In genomic region chr5:150436141-150436680, GRCh38 we compare ENCODE assay signal across 1 cellular context.
TF ChIP-seq lines count a peak whose summit lies in the region.

No MANE protein-coding gene starts in this region.

TF ChIP-seq in GM12878, 131 proteins besides CTCF, POLR2A, EP300 and RAD21 (continued from another document and continues in another):
- TF ChIP-seq, protein P1, sequence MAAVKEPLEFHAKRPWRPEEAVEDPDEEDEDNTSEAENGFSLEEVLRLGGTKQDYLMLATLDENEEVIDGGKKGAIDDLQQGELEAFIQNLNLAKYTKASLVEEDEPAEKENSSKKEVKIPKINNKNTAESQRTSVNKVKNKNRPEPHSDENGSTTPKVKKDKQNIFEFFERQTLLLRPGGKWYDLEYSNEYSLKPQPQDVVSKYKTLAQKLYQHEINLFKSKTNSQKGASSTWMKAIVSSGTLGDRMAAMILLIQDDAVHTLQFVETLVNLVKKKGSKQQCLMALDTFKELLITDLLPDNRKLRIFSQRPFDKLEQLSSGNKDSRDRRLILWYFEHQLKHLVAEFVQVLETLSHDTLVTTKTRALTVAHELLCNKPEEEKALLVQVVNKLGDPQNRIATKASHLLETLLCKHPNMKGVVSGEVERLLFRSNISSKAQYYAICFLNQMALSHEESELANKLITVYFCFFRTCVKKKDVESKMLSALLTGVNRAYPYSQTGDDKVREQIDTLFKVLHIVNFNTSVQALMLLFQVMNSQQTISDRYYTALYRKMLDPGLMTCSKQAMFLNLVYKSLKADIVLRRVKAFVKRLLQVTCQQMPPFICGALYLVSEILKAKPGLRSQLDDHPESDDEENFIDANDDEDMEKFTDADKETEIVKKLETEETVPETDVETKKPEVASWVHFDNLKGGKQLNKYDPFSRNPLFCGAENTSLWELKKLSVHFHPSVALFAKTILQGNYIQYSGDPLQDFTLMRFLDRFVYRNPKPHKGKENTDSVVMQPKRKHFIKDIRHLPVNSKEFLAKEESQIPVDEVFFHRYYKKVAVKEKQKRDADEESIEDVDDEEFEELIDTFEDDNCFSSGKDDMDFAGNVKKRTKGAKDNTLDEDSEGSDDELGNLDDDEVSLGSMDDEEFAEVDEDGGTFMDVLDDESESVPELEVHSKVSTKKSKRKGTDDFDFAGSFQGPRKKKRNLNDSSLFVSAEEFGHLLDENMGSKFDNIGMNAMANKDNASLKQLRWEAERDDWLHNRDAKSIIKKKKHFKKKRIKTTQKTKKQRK (IDR thresholded peaks at IDR 0.05; ENCODE audit: low read depth, low read length) = no peak
- TF ChIP-seq NFYA (IDR thresholded peaks at IDR 0.05; ENCODE audit: borderline replicate concordance, low read depth, low read length) (no peak), PKNOX1 (IDR thresholded peaks at IDR 0.05) (peak; percentile 52; the same call in 1 of the 2 replicates), EED (IDR thresholded peaks at IDR 0.05; ENCODE audit: low read depth) (0 out of 2 replicates have a peak, but pooled peaks have one; percentile 44), CREB1 (IDR thresholded peaks at IDR 0.05; ENCODE audit: low read depth) (no peak), TARDBP (IDR thresholded peaks at IDR 0.05; ENCODE audit: borderline replicate concordance) (no peak), ZNF207 (IDR thresholded peaks at IDR 0.05; ENCODE audit: borderline replicate concordance) (no peak), WRNIP1 (IDR thresholded peaks at IDR 0.05; ENCODE audit: borderline replicate concordance, low read depth, low read length) (no peak), MLLT1 (IDR thresholded peaks at IDR 0.05) (peak; percentile 36; the same call in 1 of the 2 replicates), LARP7 (IDR thresholded peaks at IDR 0.05) (peak; percentile 79), SMC3 (IDR thresholded peaks at IDR 0.05; ENCODE audit: borderline replicate concordance, low read length) (peak; percentile 92), NRF1 (conservative IDR thresholded peaks at IDR 0.05; ENCODE audit: low read depth, low read length) (no peak), CREM (IDR thresholded peaks at IDR 0.05; ENCODE audit: low read depth) (no peak), SKIL (IDR thresholded peaks at IDR 0.05; ENCODE audit: low read depth, poor library complexity, severe bottlenecking) (no peak), REST (IDR thresholded peaks at IDR 0.05; ENCODE audit: low read depth, low read length) (no peak), GATAD2B (conservative IDR thresholded peaks at IDR 0.05; ENCODE audit: low read depth) (0 out of 2 replicates have a peak, but pooled peaks have one; percentile 24), MAX (IDR thresholded peaks at IDR 0.05; ENCODE audit: low read depth, low read length) (peak; percentile 41; the same call in 1 of the 2 replicates), SREBF1 (IDR thresholded peaks at IDR 0.05; ENCODE audit: low read length) (no peak), POLR2AphosphoS2 (IDR thresholded peaks at IDR 0.05; ENCODE audit: low read depth, low read length) (no peak), TBL1XR1 (IDR thresholded peaks at IDR 0.05; ENCODE audit: low read depth, low read length) (peak; percentile 17; the same call in 1 of the 2 replicates), CHD4 (IDR thresholded peaks at IDR 0.05) (no peak), PAX5 (IDR thresholded peaks at IDR 0.05; ENCODE audit: borderline replicate concordance, low read depth, low read length) (0 out of 2 replicates have a peak, but pooled peaks have one; percentile 16), IKZF2 (IDR thresholded peaks at IDR 0.05) (0 out of 4 replicates have a peak, but pooled peaks have one; percentile 16 to 42), YY1 (IDR thresholded peaks at IDR 0.05; ENCODE audit: low read depth, low read length) (peak; percentile 64; the same call in 1 of the 2 replicates)
- TF ChIP-seq, protein P2, sequence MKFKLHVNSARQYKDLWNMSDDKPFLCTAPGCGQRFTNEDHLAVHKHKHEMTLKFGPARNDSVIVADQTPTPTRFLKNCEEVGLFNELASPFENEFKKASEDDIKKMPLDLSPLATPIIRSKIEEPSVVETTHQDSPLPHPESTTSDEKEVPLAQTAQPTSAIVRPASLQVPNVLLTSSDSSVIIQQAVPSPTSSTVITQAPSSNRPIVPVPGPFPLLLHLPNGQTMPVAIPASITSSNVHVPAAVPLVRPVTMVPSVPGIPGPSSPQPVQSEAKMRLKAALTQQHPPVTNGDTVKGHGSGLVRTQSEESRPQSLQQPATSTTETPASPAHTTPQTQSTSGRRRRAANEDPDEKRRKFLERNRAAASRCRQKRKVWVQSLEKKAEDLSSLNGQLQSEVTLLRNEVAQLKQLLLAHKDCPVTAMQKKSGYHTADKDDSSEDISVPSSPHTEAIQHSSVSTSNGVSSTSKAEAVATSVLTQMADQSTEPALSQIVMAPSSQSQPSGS (IDR thresholded peaks at IDR 0.05; ENCODE audit: low read length) = peak; percentile 30; the same call in 1 of the 2 replicates
- TF ChIP-seq, protein P3, sequence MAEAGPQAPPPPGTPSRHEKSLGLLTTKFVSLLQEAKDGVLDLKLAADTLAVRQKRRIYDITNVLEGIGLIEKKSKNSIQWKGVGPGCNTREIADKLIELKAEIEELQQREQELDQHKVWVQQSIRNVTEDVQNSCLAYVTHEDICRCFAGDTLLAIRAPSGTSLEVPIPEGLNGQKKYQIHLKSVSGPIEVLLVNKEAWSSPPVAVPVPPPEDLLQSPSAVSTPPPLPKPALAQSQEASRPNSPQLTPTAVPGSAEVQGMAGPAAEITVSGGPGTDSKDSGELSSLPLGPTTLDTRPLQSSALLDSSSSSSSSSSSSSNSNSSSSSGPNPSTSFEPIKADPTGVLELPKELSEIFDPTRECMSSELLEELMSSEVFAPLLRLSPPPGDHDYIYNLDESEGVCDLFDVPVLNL (IDR thresholded peaks at IDR 0.05; ENCODE audit: low read depth, low read length) = 0 out of 2 replicates have a peak, but pooled peaks have one; percentile 12
- TF ChIP-seq, protein P4, sequence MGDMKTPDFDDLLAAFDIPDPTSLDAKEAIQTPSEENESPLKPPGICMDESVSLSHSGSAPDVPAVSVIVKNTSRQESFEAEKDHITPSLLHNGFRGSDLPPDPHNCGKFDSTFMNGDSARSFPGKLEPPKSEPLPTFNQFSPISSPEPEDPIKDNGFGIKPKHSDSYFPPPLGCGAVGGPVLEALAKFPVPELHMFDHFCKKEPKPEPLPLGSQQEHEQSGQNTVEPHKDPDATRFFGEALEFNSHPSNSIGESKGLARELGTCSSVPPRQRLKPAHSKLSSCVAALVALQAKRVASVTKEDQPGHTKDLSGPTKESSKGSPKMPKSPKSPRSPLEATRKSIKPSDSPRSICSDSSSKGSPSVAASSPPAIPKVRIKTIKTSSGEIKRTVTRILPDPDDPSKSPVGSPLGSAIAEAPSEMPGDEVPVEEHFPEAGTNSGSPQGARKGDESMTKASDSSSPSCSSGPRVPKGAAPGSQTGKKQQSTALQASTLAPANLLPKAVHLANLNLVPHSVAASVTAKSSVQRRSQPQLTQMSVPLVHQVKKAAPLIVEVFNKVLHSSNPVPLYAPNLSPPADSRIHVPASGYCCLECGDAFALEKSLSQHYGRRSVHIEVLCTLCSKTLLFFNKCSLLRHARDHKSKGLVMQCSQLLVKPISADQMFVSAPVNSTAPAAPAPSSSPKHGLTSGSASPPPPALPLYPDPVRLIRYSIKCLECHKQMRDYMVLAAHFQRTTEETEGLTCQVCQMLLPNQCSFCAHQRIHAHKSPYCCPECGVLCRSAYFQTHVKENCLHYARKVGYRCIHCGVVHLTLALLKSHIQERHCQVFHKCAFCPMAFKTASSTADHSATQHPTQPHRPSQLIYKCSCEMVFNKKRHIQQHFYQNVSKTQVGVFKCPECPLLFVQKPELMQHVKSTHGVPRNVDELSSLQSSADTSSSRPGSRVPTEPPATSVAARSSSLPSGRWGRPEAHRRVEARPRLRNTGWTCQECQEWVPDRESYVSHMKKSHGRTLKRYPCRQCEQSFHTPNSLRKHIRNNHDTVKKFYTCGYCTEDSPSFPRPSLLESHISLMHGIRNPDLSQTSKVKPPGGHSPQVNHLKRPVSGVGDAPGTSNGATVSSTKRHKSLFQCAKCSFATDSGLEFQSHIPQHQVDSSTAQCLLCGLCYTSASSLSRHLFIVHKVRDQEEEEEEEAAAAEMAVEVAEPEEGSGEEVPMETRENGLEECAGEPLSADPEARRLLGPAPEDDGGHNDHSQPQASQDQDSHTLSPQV (IDR thresholded peaks at IDR 0.05) = no peak
- TF ChIP-seq, protein P5, sequence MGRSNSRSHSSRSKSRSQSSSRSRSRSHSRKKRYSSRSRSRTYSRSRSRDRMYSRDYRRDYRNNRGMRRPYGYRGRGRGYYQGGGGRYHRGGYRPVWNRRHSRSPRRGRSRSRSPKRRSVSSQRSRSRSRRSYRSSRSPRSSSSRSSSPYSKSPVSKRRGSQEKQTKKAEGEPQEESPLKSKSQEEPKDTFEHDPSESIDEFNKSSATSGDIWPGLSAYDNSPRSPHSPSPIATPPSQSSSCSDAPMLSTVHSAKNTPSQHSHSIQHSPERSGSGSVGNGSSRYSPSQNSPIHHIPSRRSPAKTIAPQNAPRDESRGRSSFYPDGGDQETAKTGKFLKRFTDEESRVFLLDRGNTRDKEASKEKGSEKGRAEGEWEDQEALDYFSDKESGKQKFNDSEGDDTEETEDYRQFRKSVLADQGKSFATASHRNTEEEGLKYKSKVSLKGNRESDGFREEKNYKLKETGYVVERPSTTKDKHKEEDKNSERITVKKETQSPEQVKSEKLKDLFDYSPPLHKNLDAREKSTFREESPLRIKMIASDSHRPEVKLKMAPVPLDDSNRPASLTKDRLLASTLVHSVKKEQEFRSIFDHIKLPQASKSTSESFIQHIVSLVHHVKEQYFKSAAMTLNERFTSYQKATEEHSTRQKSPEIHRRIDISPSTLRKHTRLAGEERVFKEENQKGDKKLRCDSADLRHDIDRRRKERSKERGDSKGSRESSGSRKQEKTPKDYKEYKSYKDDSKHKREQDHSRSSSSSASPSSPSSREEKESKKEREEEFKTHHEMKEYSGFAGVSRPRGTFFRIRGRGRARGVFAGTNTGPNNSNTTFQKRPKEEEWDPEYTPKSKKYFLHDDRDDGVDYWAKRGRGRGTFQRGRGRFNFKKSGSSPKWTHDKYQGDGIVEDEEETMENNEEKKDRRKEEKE (IDR thresholded peaks at IDR 0.05) = no peak
- TF ChIP-seq, protein P6, sequence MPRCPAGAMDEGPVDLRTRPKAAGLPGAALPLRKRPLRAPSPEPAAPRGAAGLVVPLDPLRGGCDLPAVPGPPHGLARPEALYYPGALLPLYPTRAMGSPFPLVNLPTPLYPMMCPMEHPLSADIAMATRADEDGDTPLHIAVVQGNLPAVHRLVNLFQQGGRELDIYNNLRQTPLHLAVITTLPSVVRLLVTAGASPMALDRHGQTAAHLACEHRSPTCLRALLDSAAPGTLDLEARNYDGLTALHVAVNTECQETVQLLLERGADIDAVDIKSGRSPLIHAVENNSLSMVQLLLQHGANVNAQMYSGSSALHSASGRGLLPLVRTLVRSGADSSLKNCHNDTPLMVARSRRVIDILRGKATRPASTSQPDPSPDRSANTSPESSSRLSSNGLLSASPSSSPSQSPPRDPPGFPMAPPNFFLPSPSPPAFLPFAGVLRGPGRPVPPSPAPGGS (IDR thresholded peaks at IDR 0.05; ENCODE audit: borderline replicate concordance, insufficient read depth, low read depth, low read length, poor library complexity, severe bottlenecking) = no peak
